ENCODE assay signal across 7 cellular contexts in the genomic region with DNA sequence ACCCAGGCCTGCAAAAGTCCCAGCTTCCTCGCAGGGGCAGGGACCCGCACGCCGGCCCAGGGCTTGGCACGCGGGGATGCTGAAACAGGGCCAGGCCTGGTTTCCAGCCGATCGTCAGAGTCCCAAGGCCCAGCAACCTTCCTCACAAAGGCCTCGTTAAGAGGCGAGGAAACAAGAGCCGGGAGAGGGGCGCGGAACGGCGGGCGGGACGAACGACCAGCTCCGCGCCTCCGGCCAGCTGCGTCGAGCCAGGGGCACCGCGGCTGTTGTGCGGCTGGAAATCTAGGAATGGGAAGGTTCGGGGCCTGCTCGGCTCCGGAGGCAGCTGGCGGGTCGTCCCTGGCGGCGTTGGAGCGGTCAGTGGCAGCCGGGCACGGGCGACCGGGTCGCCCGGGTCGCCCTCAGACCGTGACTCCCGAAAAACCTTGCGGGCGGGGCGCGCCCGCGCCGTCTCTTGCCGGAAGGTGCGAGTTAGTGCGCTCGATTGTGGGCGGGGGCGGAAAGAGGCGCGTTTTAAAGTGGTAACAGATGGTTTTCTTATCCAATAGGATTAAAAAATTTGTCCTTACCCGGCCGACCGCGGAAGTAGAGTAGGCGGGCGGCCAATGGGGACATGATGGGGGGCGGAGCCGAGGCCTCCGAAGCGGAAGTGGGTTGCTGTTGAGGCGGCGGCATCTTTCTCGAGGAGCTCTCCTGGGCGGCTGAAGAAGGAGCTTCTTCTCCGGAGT. TPM values are rescaled to one million over a fixed set of nuclear protein-coding genes. Genes with fewer than 3 reads are reported as not detected.
DNase-seq lines count a peak whose midpoint lies in the region; ATAC-seq, FAIRE-seq and TF ChIP-seq lines count a peak whose summit lies in the region.

A gene with protein sequence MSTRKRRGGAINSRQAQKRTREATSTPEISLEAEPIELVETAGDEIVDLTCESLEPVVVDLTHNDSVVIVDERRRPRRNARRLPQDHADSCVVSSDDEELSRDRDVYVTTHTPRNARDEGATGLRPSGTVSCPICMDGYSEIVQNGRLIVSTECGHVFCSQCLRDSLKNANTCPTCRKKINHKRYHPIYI (plus strand): TSS at position 643 of the 728 bp plus-strand sequence. CDS start 21,388 bp downstream, outside the sequence.

- peaks cover 16% of the 10 kb centered on the region for H3K4me1 ChIP-seq in hepatocyte (ENCODE audit: insufficient read depth)

- H3K27me3 ChIP-seq in hepatocyte: no peaks in the 10 kb centered on the region

- no peaks in the 10 kb centered on the region for H3K9me3 ChIP-seq in hepatocyte (ENCODE audit: low read depth)

- H3K4me2 ChIP-seq in hepatocyte: peak within 1 kb of the TSS; percentile 97

- ATAC-seq in HG02981 (IDR thresholded peaks at IDR 0.05; ENCODE audit: unreplicated experiment): peak; percentile 77

- no peak for TF ChIP-seq CTCF in astrocyte of the cerebellum (IDR thresholded peaks at IDR 0.05; ENCODE audit: low read depth, low read length, missing control alignments)
- TF ChIP-seq CTCF in hepatocyte (IDR thresholded peaks at IDR 0.05; ENCODE audit: poor library complexity): no peak

- H4K20me1 ChIP-seq in hepatocyte (ENCODE audit: insufficient read depth, poor library complexity, severe bottlenecking): peaks cover 35% of the 10 kb centered on the region

- peak within 1 kb of the TSS; percentile 63 for H2AFZ ChIP-seq in hepatocyte

- H3K27ac ChIP-seq in hepatocyte: peak within 1 kb of the TSS; percentile 94

- H3K9me2 ChIP-seq in hepatocyte (replicated peaks; ENCODE audit: insufficient read depth): no peaks in the 10 kb centered on the region

- peaks cover 5% of the 10 kb centered on the region for H3K36me3 ChIP-seq in hepatocyte (replicated peaks; ENCODE audit: insufficient read depth, low read depth)

- peak; percentile 91 for FAIRE-seq in GM18507 (lab: Jason Lieb, UNC)

- in situ Hi-C loops in astrocyte of the cerebellum (cut with HindIII; ENCODE audit: low sequenced_read_pairs): no loop called here

- WGBS in hepatocyte (ENCODE audit: low lambda C conversion rate, missing lambda C conversion rate): 2% methylated on average over 72 of the region's 73 CpGs

- H3K79me2 ChIP-seq in hepatocyte: peaks cover 60% of the 10 kb centered on the region

- DNase-seq in GM18507 (ENCODE audit: extremely low spot score, insufficient read length, low read depth): peak; percentile 98
- DNase-seq in NCI-H2029 treated with DMSO at 0.1 percent for 48 hours (lab: John Stamatoyannopoulos, UW): peak; percentile 80
- DNase-seq in T-helper 9 cell: peak; percentile 90
- peak; percentile 88 for DNase-seq in astrocyte of the cerebellum (ENCODE audit: low read depth)
- peak; percentile 97 for DNase-seq in hepatocyte (ENCODE audit: low spot score)
- peak; percentile 98 for DNase-seq in retina

- H3K4me3 ChIP-seq in astrocyte of the cerebellum (ENCODE audit: low read depth, low read length) (peak within 1 kb of the TSS; percentile 99), hepatocyte (peak within 1 kb of the TSS; percentile 81)

RNA-seq across cellular contexts. Expression of the gene that starts here (rescaled TPM):
- total RNA-seq in hepatocyte: 48.2 and 50.3 TPM in 2 replicates
- polyA plus RNA-seq in hepatocyte: 42.4 and 50.8 TPM in 2 replicates

Comparison
In these comparisons a context has a peak if more than half of its experiments do, and no peak if none do; other contexts are left out.
1. Peak in every context shown above with its lines: DNase-seq, ATAC-seq, H3K4me3 ChIP-seq and H3K27ac ChIP-seq.